8 cellular contexts compared by ENCODE assay signal in the genomic region with DNA sequence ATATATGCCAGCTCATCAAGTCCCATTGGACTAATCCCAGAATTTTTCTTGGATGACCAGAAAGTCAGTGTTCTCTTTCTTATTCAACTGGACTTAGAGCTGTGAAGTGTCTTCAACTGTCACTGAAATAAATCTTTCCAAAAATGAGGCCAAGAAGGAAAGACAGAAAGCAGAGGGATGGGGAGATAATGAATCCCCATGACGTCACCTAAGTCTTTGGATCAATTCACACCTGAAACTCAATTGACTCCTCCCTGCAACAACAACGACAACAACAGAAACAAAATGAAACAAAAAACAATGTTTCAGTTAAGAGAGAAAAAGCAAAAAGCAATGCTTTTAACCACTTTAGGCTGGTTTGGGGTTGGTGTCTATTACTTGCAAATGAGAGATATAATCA.
"Had no signal": no experiment of that assay in that cellular context is flagged by ENCODE, and none has a peak within 500 bp of the region (broad histone marks: within the 10 kb centered on the region; RNA-seq: fewer than 3 reads in every experiment).

No MANE protein-coding gene starts in this region.

- DNase-seq: GDM1, GF-D8 had no signal

- FAIRE-seq: G401.6, GM12878, GM12891, GM12892, GM18507, GM19239 had no signal

- H3K4me3 ChIP-seq: GM12878 had no signal

- ATAC-seq: GM12878 had no signal
